Comparison of ENCODE assay signal across 1 cellular context in the genomic region with DNA sequence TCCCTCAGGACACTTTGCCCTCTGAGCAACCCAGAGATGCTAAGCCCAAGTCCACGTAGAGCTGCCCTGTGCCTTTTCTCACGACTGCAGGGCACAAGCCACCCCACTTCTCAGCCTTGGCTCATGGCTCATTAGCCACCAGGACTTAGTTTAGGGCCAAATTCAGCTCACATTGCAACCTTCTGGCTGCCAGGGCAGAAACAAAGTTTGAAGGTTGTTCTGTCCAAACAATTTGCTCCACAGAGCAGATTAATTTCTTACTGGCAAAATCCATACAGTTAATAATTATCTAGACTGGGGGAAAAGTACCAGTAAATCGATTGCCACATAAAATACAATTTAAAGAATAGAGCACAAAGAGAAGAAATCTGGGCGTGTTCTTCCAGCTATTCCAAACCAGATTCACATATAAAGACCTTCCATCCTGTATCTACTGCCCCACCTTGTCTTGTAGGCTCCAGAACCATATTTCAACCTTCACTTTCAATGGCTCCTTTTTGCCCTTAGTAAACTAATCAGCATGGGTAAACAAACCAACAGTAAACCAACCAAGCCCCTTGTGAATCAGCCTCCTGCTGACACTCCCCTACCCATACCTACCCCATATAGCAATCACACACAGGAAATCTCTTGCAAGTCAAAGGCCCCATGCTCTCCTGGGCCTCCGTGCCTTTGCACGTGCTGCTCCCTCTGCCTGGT.
TF ChIP-seq lines count a peak whose summit lies in the region.

No MANE protein-coding gene starts in this region.

TF ChIP-seq in HepG2, 621 proteins besides CTCF, POLR2A, EP300 and RAD21 (continued from another document and continues in another):
- TF ChIP-seq, protein P1, sequence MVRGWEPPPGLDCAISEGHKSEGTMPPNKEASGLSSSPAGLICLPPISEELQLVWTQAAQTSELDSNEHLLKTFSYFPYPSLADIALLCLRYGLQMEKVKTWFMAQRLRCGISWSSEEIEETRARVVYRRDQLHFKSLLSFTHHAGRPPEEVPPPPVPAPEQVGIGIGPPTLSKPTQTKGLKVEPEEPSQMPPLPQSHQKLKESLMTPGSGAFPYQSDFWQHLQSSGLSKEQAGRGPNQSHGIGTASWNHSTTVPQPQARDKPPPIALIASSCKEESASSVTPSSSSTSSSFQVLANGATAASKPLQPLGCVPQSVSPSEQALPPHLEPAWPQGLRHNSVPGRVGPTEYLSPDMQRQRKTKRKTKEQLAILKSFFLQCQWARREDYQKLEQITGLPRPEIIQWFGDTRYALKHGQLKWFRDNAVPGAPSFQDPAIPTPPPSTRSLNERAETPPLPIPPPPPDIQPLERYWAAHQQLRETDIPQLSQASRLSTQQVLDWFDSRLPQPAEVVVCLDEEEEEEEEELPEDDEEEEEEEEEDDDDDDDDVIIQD (CRISPR knock-in tag; IDR thresholded peaks at IDR 0.05; ENCODE audit: low read depth), result peak; percentile 39; the same call in 1 of the 2 replicates
- TF ChIP-seq BRD4 (CRISPR knock-in tag; IDR thresholded peaks at IDR 0.05), result peak; percentile 88
- TF ChIP-seq ZNF296 (CRISPR knock-in tag; conservative IDR thresholded peaks at IDR 0.05), result 0 out of 2 replicates have a peak, but pooled peaks have one; percentile 25
- TF ChIP-seq TP53 (CRISPR knock-in tag; conservative IDR thresholded peaks at IDR 0.05), result no peak
- 0 out of 2 replicates have a peak, but pooled peaks have one; percentile 47 for TF ChIP-seq ZNF614 (CRISPR knock-in tag; IDR thresholded peaks at IDR 0.05; ENCODE audit: borderline replicate concordance)
- 0 out of 2 replicates have a peak, but pooled peaks have one; percentile 4 for TF ChIP-seq ZNF878 (CRISPR knock-in tag; IDR thresholded peaks at IDR 0.05)
- TF ChIP-seq ZFP41 (CRISPR knock-in tag; IDR thresholded peaks at IDR 0.05; ENCODE audit: borderline replicate concordance), result no peak
- TF ChIP-seq ZNF670 (CRISPR knock-in tag; IDR thresholded peaks at IDR 0.05; ENCODE audit: borderline replicate concordance), result peak; percentile 46; the same call in 1 of the 2 replicates
- TF ChIP-seq HMG20B (CRISPR knock-in tag; conservative IDR thresholded peaks at IDR 0.05), result 0 out of 2 replicates have a peak, but pooled peaks have one; percentile 17
- TF ChIP-seq RFX1 (IDR thresholded peaks at IDR 0.05), result no peak
- TF ChIP-seq, protein P2, sequence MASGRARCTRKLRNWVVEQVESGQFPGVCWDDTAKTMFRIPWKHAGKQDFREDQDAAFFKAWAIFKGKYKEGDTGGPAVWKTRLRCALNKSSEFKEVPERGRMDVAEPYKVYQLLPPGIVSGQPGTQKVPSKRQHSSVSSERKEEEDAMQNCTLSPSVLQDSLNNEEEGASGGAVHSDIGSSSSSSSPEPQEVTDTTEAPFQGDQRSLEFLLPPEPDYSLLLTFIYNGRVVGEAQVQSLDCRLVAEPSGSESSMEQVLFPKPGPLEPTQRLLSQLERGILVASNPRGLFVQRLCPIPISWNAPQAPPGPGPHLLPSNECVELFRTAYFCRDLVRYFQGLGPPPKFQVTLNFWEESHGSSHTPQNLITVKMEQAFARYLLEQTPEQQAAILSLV (CRISPR knock-in tag; IDR thresholded peaks at IDR 0.05; ENCODE audit: borderline replicate concordance), result 0 out of 2 replicates have a peak, but pooled peaks have one; percentile 52
- TF ChIP-seq, protein P3, sequence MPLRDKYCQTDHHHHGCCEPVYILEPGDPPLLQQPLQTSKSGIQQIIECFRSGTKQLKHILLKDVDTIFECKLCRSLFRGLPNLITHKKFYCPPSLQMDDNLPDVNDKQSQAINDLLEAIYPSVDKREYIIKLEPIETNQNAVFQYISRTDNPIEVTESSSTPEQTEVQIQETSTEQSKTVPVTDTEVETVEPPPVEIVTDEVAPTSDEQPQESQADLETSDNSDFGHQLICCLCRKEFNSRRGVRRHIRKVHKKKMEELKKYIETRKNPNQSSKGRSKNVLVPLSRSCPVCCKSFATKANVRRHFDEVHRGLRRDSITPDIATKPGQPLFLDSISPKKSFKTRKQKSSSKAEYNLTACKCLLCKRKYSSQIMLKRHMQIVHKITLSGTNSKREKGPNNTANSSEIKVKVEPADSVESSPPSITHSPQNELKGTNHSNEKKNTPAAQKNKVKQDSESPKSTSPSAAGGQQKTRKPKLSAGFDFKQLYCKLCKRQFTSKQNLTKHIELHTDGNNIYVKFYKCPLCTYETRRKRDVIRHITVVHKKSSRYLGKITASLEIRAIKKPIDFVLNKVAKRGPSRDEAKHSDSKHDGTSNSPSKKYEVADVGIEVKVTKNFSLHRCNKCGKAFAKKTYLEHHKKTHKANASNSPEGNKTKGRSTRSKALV (CRISPR knock-in tag; IDR thresholded peaks at IDR 0.05), result no peak
- no peak for TF ChIP-seq ZNF180 (CRISPR knock-in tag; IDR thresholded peaks at IDR 0.05; ENCODE audit: borderline replicate concordance, low read depth)
- peak; percentile 41; the same call in 1 of the 2 replicates for TF ChIP-seq SOX5 (CRISPR knock-in tag; IDR thresholded peaks at IDR 0.05; ENCODE audit: borderline replicate concordance)
- no peak for TF ChIP-seq ZNF282 (IDR thresholded peaks at IDR 0.05; ENCODE audit: partially characterized antibody)
- no peak for TF ChIP-seq ZNF83 (CRISPR knock-in tag; IDR thresholded peaks at IDR 0.05; ENCODE audit: borderline replicate concordance)
- TF ChIP-seq ZNF350 (CRISPR knock-in tag; IDR thresholded peaks at IDR 0.05; ENCODE audit: borderline replicate concordance, low read depth), result peak; percentile 50; the same call in 1 of the 2 replicates
- peak; percentile 82; the same call in 1 of the 2 replicates for TF ChIP-seq ZNF12 (CRISPR knock-in tag; IDR thresholded peaks at IDR 0.05)
- peak; percentile 72 for TF ChIP-seq FOSL2 (CRISPR knock-in tag; IDR thresholded peaks at IDR 0.05)
- peak; percentile 84; the same call in 1 of the 2 replicates for TF ChIP-seq ZMYM2 (CRISPR knock-in tag; IDR thresholded peaks at IDR 0.05)
- peak; percentile 99 for TF ChIP-seq ZMYM3 (CRISPR knock-in tag; IDR thresholded peaks at IDR 0.05)
- TF ChIP-seq, protein P4, sequence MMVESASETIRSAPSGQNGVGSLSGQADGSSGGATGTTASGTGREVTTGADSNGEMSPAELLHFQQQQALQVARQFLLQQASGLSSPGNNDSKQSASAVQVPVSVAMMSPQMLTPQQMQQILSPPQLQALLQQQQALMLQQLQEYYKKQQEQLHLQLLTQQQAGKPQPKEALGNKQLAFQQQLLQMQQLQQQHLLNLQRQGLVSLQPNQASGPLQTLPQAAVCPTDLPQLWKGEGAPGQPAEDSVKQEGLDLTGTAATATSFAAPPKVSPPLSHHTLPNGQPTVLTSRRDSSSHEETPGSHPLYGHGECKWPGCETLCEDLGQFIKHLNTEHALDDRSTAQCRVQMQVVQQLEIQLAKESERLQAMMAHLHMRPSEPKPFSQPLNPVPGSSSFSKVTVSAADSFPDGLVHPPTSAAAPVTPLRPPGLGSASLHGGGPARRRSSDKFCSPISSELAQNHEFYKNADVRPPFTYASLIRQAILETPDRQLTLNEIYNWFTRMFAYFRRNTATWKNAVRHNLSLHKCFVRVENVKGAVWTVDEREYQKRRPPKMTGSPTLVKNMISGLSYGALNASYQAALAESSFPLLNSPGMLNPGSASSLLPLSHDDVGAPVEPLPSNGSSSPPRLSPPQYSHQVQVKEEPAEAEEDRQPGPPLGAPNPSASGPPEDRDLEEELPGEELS (CRISPR knock-in tag; IDR thresholded peaks at IDR 0.05), result peak; percentile 91
- TF ChIP-seq CEBPB (IDR thresholded peaks at IDR 0.05; ENCODE audit: borderline replicate concordance, low read depth, low read length), result peak; percentile 64
- TF ChIP-seq, protein P5, sequence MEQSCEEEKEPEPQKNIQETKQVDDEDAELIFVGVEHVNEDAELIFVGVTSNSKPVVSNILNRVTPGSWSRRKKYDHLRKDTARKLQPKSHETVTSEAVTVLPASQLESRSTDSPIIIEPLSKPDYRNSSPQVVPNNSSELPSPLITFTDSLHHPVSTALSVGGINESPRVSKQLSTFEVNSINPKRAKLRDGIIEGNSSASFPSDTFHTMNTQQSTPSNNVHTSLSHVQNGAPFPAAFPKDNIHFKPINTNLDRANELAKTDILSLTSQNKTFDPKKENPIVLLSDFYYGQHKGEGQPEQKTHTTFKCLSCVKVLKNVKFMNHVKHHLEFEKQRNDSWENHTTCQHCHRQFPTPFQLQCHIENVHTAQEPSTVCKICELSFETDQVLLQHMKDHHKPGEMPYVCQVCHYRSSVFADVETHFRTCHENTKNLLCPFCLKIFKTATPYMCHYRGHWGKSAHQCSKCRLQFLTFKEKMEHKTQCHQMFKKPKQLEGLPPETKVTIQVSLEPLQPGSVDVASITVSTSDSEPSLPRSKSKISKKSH (CRISPR knock-in tag; IDR thresholded peaks at IDR 0.05; ENCODE audit: borderline replicate concordance), result no peak
- TF ChIP-seq ZNF331 (CRISPR knock-in tag; IDR thresholded peaks at IDR 0.05), result peak; percentile 71; the same call in 1 of the 2 replicates
- TF ChIP-seq KLF15 (CRISPR knock-in tag; IDR thresholded peaks at IDR 0.05; ENCODE audit: borderline replicate concordance), result no peak
- peak; percentile 76 for TF ChIP-seq KAT2B (IDR thresholded peaks at IDR 0.05; ENCODE audit: borderline replicate concordance, low read depth, low read length)
- peak; percentile 50; the same call in 1 of the 2 replicates for TF ChIP-seq KDM5B (CRISPR knock-in tag; IDR thresholded peaks at IDR 0.05; ENCODE audit: borderline replicate concordance)
- TF ChIP-seq, protein P6, sequence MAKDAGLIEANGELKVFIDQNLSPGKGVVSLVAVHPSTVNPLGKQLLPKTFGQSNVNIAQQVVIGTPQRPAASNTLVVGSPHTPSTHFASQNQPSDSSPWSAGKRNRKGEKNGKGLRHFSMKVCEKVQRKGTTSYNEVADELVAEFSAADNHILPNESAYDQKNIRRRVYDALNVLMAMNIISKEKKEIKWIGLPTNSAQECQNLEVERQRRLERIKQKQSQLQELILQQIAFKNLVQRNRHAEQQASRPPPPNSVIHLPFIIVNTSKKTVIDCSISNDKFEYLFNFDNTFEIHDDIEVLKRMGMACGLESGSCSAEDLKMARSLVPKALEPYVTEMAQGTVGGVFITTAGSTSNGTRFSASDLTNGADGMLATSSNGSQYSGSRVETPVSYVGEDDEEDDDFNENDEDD (CRISPR knock-in tag; IDR thresholded peaks at IDR 0.05; ENCODE audit: borderline replicate concordance), result peak; percentile 73; the same call in 1 of the 2 replicates
- TF ChIP-seq, protein P7, sequence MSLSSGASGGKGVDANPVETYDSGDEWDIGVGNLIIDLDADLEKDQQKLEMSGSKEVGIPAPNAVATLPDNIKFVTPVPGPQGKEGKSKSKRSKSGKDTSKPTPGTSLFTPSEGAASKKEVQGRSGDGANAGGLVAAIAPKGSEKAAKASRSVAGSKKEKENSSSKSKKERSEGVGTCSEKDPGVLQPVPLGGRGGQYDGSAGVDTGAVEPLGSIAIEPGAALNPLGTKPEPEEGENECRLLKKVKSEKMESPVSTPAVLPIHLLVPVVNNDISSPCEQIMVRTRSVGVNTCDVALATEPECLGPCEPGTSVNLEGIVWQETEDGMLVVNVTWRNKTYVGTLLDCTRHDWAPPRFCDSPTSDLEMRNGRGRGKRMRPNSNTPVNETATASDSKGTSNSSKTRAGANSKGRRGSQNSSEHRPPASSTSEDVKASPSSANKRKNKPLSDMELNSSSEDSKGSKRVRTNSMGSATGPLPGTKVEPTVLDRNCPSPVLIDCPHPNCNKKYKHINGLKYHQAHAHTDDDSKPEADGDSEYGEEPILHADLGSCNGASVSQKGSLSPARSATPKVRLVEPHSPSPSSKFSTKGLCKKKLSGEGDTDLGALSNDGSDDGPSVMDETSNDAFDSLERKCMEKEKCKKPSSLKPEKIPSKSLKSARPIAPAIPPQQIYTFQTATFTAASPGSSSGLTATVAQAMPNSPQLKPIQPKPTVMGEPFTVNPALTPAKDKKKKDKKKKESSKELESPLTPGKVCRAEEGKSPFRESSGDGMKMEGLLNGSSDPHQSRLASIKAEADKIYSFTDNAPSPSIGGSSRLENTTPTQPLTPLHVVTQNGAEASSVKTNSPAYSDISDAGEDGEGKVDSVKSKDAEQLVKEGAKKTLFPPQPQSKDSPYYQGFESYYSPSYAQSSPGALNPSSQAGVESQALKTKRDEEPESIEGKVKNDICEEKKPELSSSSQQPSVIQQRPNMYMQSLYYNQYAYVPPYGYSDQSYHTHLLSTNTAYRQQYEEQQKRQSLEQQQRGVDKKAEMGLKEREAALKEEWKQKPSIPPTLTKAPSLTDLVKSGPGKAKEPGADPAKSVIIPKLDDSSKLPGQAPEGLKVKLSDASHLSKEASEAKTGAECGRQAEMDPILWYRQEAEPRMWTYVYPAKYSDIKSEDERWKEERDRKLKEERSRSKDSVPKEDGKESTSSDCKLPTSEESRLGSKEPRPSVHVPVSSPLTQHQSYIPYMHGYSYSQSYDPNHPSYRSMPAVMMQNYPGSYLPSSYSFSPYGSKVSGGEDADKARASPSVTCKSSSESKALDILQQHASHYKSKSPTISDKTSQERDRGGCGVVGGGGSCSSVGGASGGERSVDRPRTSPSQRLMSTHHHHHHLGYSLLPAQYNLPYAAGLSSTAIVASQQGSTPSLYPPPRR (CRISPR knock-in tag; IDR thresholded peaks at IDR 0.05; ENCODE audit: borderline replicate concordance), result 0 out of 2 replicates have a peak, but pooled peaks have one; percentile 10
- TF ChIP-seq PLRG1 (conservative IDR thresholded peaks at IDR 0.05), result no peak
- no peak for TF ChIP-seq ATM (IDR thresholded peaks at IDR 0.05; ENCODE audit: borderline replicate concordance)
- peak; percentile 45; the same call in 1 of the 2 replicates for TF ChIP-seq FOXJ3 (CRISPR knock-in tag; IDR thresholded peaks at IDR 0.05; ENCODE audit: borderline replicate concordance)
- TF ChIP-seq ZNF205 (CRISPR knock-in tag; IDR thresholded peaks at IDR 0.05), result peak; percentile 28; the same call in 1 of the 2 replicates
- TF ChIP-seq ZNF773 (CRISPR knock-in tag; IDR thresholded peaks at IDR 0.05; ENCODE audit: borderline replicate concordance), result no peak
- no peak for TF ChIP-seq KDM5A (IDR thresholded peaks at IDR 0.05; ENCODE audit: borderline replicate concordance, low read length)
- TF ChIP-seq, protein P8, sequence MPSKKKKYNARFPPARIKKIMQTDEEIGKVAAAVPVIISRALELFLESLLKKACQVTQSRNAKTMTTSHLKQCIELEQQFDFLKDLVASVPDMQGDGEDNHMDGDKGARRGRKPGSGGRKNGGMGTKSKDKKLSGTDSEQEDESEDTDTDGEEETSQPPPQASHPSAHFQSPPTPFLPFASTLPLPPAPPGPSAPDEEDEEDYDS (CRISPR knock-in tag; IDR thresholded peaks at IDR 0.05), result peak; percentile 14; the same call in 1 of the 2 replicates
- peak; percentile 76 for TF ChIP-seq BHLHE40 (IDR thresholded peaks at IDR 0.05; ENCODE audit: low read length)
- peak; percentile 82; the same call in 1 of the 2 replicates for TF ChIP-seq RCOR2 (CRISPR knock-in tag; IDR thresholded peaks at IDR 0.05)
- no peak for TF ChIP-seq ZNF207 (IDR thresholded peaks at IDR 0.05; ENCODE audit: borderline replicate concordance)
- TF ChIP-seq ZNF232 (CRISPR knock-in tag; IDR thresholded peaks at IDR 0.05; ENCODE audit: borderline replicate concordance), result peak; percentile 56; the same call in 1 of the 2 replicates
- no peak for TF ChIP-seq ZZZ3 (CRISPR knock-in tag; IDR thresholded peaks at IDR 0.05; ENCODE audit: borderline replicate concordance)
- TF ChIP-seq ZFP82 (CRISPR knock-in tag; IDR thresholded peaks at IDR 0.05; ENCODE audit: borderline replicate concordance), result no peak
- TF ChIP-seq ARID2 (CRISPR knock-in tag; IDR thresholded peaks at IDR 0.05; ENCODE audit: borderline replicate concordance), result no peak
- TF ChIP-seq MEIS1 (CRISPR knock-in tag; IDR thresholded peaks at IDR 0.05; ENCODE audit: borderline replicate concordance), result 0 out of 2 replicates have a peak, but pooled peaks have one; percentile 51
